13 cellular contexts compared by ENCODE assay signal in genomic region chr18:68662779-68663178, GRCh38. TPM values are rescaled to one million over a fixed set of nuclear protein-coding genes. Genes with fewer than 3 reads are reported as not detected.
DNase-seq lines count a peak whose midpoint lies in the region; ATAC-seq, FAIRE-seq and TF ChIP-seq lines count a peak whose summit lies in the region.
"Had no signal": no experiment of that assay in that cellular context is flagged by ENCODE, and none has a peak within 500 bp of the region (broad histone marks: within the 10 kb centered on the region; RNA-seq: fewer than 3 reads in every experiment).

No MANE protein-coding gene starts in this region.

- H3K9me3 Mint-ChIP-seq in neural progenitor cell = peaks cover 2% of the 10 kb centered on the region
- H3K9me3 Mint-ChIP-seq in activated naive CD8-positive, alpha-beta T cell treated with anti-CD3 and anti-CD28 coated beads for 36 hours = no peaks in the 10 kb centered on the region
- H3K9me3 Mint-ChIP-seq: immature natural killer cell had no signal

- no peaks in the 10 kb centered on the region for H4K20me1 ChIP-seq in neural progenitor cell (ENCODE audit: low read depth)

- no peaks in the 10 kb centered on the region for H3K4me1 ChIP-seq in neural progenitor cell
- H3K4me1 ChIP-seq: stomach had no signal

- no peak for FAIRE-seq in D721Med (lab: Jason Lieb, UNC)

- no peaks in the 10 kb centered on the region for H3K9me3 ChIP-seq in neural progenitor cell (ENCODE audit: low read depth)
- H3K9me3 ChIP-seq: stomach had no signal

- H3K4me3 ChIP-seq in neural progenitor cell = no peak overlapping the region
- H3K4me3 ChIP-seq: stomach had no signal

- H3K9ac ChIP-seq in neural progenitor cell = no peak overlapping the region

- no peak overlapping the region for H3K4me2 ChIP-seq in neural progenitor cell

- no peak overlapping the region for H2AFZ ChIP-seq in neural progenitor cell (replicated peaks)

- no peak for ATAC-seq in GM21529 (IDR thresholded peaks at IDR 0.05; ENCODE audit: unreplicated experiment)

- no peaks in the 10 kb centered on the region for H3K36me3 Mint-ChIP-seq in neural progenitor cell
- no peaks in the 10 kb centered on the region for H3K36me3 Mint-ChIP-seq in activated naive CD8-positive, alpha-beta T cell treated with anti-CD3 and anti-CD28 coated beads for 36 hours
- H3K36me3 Mint-ChIP-seq: immature natural killer cell had no signal

- in situ Hi-C loops in SK-MEL-5 (cut with HindIII; ENCODE audit: low pct_unique_long_range_greater_than_20kb, low sequenced_read_pairs) = no loop called here

- H3K27me3 Mint-ChIP-seq in neural progenitor cell (ENCODE audit: insufficient read depth, low read depth) = peaks cover 5% of the 10 kb centered on the region
- no peaks in the 10 kb centered on the region for H3K27me3 Mint-ChIP-seq in activated naive CD8-positive, alpha-beta T cell treated with anti-CD3 and anti-CD28 coated beads for 36 hours

- TF ChIP-seq CTCF in D721Med (IDR thresholded peaks at IDR 0.05; ENCODE audit: insufficient read depth, missing control alignments) (peak; percentile 8), neural progenitor cell (IDR thresholded peaks at IDR 0.05) (no peak)

- H3K27me3 ChIP-seq in neural progenitor cell = no peaks in the 10 kb centered on the region
- H3K27me3 ChIP-seq: stomach had no signal

- H3K27ac ChIP-seq in neural progenitor cell = no peak overlapping the region
- H3K27ac ChIP-seq: stomach had no signal

- no peaks in the 10 kb centered on the region for H3K79me2 ChIP-seq in neural progenitor cell (ENCODE audit: low read depth)

- DNase-seq in D721Med (ENCODE audit: insufficient read length, low spot score) (no peak), H4 (ENCODE audit: low spot score) (peak; percentile 44), SK-MEL-5 (ENCODE audit: low read depth, low spot score) (peak; percentile 44), glomerular visceral epithelial cell (ENCODE audit: extremely low spot score) (peak; percentile 32), neural progenitor cell (ENCODE audit: low spot score) (no peak), SW480 (ENCODE audit: low spot score) (no peak)
- no peak for DNase-seq in activated naive CD8-positive, alpha-beta T cell treated with anti-CD3 and anti-CD28 coated beads for 36 hours
- DNase-seq: activated CD8-positive, alpha-beta memory T cell treated with anti-CD3 and anti-CD28 coated beads for 24 hours; immature natural killer cell; KBM-7; stimulated activated CD4-positive, alpha-beta T cell treated with anti-CD3 and anti-CD28 coated beads, Interleukin-2, amount 100 ng/mL, for 24 hours; stomach had no signal

- H3K4me1 Mint-ChIP-seq in neural progenitor cell = no peaks in the 10 kb centered on the region
- H3K4me1 Mint-ChIP-seq in activated naive CD8-positive, alpha-beta T cell treated with anti-CD3 and anti-CD28 coated beads for 36 hours = no peaks in the 10 kb centered on the region
- H3K4me1 Mint-ChIP-seq: immature natural killer cell had no signal

- H3F3A ChIP-seq in neural progenitor cell (ENCODE audit: low read depth) = no peaks in the 10 kb centered on the region

- H3K4me3 Mint-ChIP-seq in neural progenitor cell = no peak overlapping the region
- H3K4me3 Mint-ChIP-seq in activated naive CD8-positive, alpha-beta T cell treated with anti-CD3 and anti-CD28 coated beads for 36 hours = no peak overlapping the region
- H3K4me3 Mint-ChIP-seq: immature natural killer cell had no signal

- H3K36me3 ChIP-seq in neural progenitor cell = no peaks in the 10 kb centered on the region
- H3K36me3 ChIP-seq: stomach had no signal

- no peak overlapping the region for H3K27ac Mint-ChIP-seq in neural progenitor cell
- no peak overlapping the region for H3K27ac Mint-ChIP-seq in activated naive CD8-positive, alpha-beta T cell treated with anti-CD3 and anti-CD28 coated beads for 36 hours
- H3K27ac Mint-ChIP-seq: immature natural killer cell had no signal

RNA-seq across cellular contexts. Expression of gene TMX3, which starts 52.1 kb away (rescaled TPM):
- 60.4 and 62.4 TPM in 2 replicates for total RNA-seq in H4 (2014; rRNA removed; shearing (Covaris generic))
- 34.4 and 34.9 TPM in 2 replicates for total RNA-seq in SK-MEL-5 (2014; rRNA removed; shearing (Covaris generic))
- 19.6 and 22.9 TPM in 2 replicates for polyA plus RNA-seq in SK-MEL-5 (2015; cell fraction: cytosol; rRNA removed)
- polyA plus RNA-seq in SK-MEL-5 (2015; cell fraction: nucleus; rRNA removed) = 225 and 229 TPM in 2 replicates
- total RNA-seq in neural progenitor cell (ENCODE audit: low replicate concordance) = 51.2 and 89.6 TPM in 2 replicates
- total RNA-seq in activated naive CD8-positive, alpha-beta T cell treated with anti-CD3 and anti-CD28 coated beads for 36 hours = 10 to 100 TPM; 40.8 to 49.8 TPM

Comparison
In these comparisons a context has a peak if more than half of its experiments do, and no peak if none do; other contexts are left out.
1. DNase-seq: peak in H4 (single experiment), SK-MEL-5 (single experiment) and glomerular visceral epithelial cell (single experiment); none in D721Med (single experiment), neural progenitor cell (single experiment), SW480 (single experiment) and activated naive CD8-positive, alpha-beta T cell treated with anti-CD3 and anti-CD28 coated beads for 36 hours (single experiment).